In the genomic region with DNA sequence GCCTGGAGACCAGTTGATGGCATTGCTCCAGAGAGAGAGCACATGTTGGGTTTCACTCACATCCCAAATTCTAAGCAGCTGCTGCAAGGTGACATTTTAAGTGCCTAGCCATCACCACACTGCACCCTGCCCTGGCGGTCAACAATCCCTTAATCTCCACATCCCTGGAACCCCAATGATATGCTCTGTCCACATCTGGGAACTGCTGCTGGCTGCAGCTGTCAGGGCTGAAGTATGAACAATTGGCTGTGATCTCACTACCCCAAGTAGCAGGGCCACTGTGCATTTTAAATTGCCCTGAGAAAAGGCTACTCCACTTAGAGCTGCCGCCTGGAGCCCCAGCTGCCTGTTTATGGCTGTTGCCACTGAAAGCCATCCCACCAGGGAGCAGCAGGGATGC, we compare ENCODE assay signal across 35 cellular contexts.
"Had no signal": no experiment of that assay in that cellular context is flagged by ENCODE, and none has a peak within 500 bp of the region (broad histone marks: within the 10 kb centered on the region; RNA-seq: fewer than 3 reads in every experiment).

No MANE protein-coding gene starts in this region.

- H3K9me3 ChIP-seq: MG63 had no signal

- DNase-seq: Karpas-422, Kasumi-1, KG1, MG63, MM.1S, MV-4-11, NCI-H1048, NCI-H1092, NCI-H1092 treated with DMSO at 0.1 percent for 48 hours, NCI-H1105, NCI-H1105 treated with DMSO at 0.1 percent for 48 hours, NCI-H1417, NCI-H1417 treated with DMSO at 0.1 percent for 48 hours, NCI-H1436, NCI-H1436 treated with DMSO at 0.1 percent for 48 hours, NCI-H146, NCI-H1694, NCI-H1694 treated with DMSO at 0.1 percent for 48 hours, NCI-H187, NCI-H187 treated with DMSO at 0.1 percent for 48 hours, NCI-H1930, NCI-H2029, NCI-H2029 treated with DMSO at 0.1 percent for 48 hours, NCI-H2081, NCI-H2081 treated with DMSO at 0.1 percent for 48 hours, NCI-H2107, NCI-H2171, NCI-H2171 treated with DMSO at 0.1 percent for 48 hours, NCI-H2227 treated with DMSO at 0.1 percent for 48 hours, NCI-H226, NCI-H345, NCI-H446, NCI-H446 treated with DMSO at 0.1 percent for 48 hours, NCI-H510A had no signal

- H3K27ac ChIP-seq: KMS-11 had no signal

- H3K36me3 ChIP-seq: MG63 had no signal

- H3K9ac ChIP-seq: KMS-11 had no signal

- H3K4me2 ChIP-seq: KMS-11 had no signal

- H3K27me3 ChIP-seq: MG63 had no signal

- H3K4me3 ChIP-seq: MG63 had no signal
